9 cellular contexts compared by ENCODE assay signal in genomic region chr2:84849271-84849952, GRCh38. TPM values are rescaled to one million over a fixed set of nuclear protein-coding genes. Genes with fewer than 3 reads are reported as not detected.
A peak's percentile ranks its signal among the peaks of the same experiment; 100 is the strongest.
DNase-seq lines count a peak whose midpoint lies in the region; ATAC-seq and FAIRE-seq lines count a peak whose summit lies in the region.
"Had no signal": no experiment of that assay in that cellular context is flagged by ENCODE, and none has a peak within 500 bp of the region (broad histone marks: within the 10 kb centered on the region; RNA-seq: fewer than 3 reads in every experiment).

No MANE protein-coding gene starts in this region.

- FAIRE-seq in urothelium cell line (lab: Jason Lieb, UNC): peak; percentile 35

- H3K36me3 Mint-ChIP-seq in activated CD8-positive, alpha-beta T cell treated with anti-CD3 and anti-CD28 coated beads, Interleukin-2, amount 10 ng/mL, durations not matched to agents 7 days and 5 days (ENCODE audit: low read depth): peaks cover 69% of the 10 kb centered on the region

- peaks cover 3% of the 10 kb centered on the region for H3K9me3 ChIP-seq in aorta (ENCODE audit: control insufficient read depth, low read length)

- H3K9me3 Mint-ChIP-seq in activated CD8-positive, alpha-beta T cell treated with anti-CD3 and anti-CD28 coated beads, Interleukin-2, amount 10 ng/mL, durations not matched to agents 7 days and 5 days (ENCODE audit: insufficient read depth): peaks cover 9% of the 10 kb centered on the region

- WGBS in aorta, 2 donors: 74 to 83% methylated on average over 8 of the region's 8 CpGs

- H3K4me1 Mint-ChIP-seq in activated CD8-positive, alpha-beta T cell treated with anti-CD3 and anti-CD28 coated beads, Interleukin-2, amount 10 ng/mL, durations not matched to agents 7 days and 5 days (ENCODE audit: low read depth): peaks cover 90% of the 10 kb centered on the region

- H3K27me3 ChIP-seq in aorta (ENCODE audit: control insufficient read depth in 1 of 2, insufficient read depth in 2 of 2, low read length in 1 of 2): no peaks in the 10 kb centered on the region

- peak; percentile 31 for ATAC-seq in activated CD8-positive, alpha-beta T cell treated with anti-CD3 and anti-CD28 coated beads, Interleukin-2, amount 10 ng/mL, durations not matched to agents 7 days and 5 days
- no peak for ATAC-seq in aorta (ENCODE audit: low FRiP score)

- POLR2A ChIA-PET in activated CD8-positive, alpha-beta T cell treated with anti-CD3 and anti-CD28 coated beads, Interleukin-2, amount 10 ng/mL, durations not matched to agents 7 days and 5 days (lab: Charles Lee): interaction anchor here (0.5 to 1.6 kb wide), 3 partner anchors 8 to 45 kb away, joined by 3 to 7 read pairs (median 5); no protein-coding TSS in a partner anchor

- peak overlapping the region; percentile 17 for H3K4me3 Mint-ChIP-seq in activated CD8-positive, alpha-beta T cell treated with anti-CD3 and anti-CD28 coated beads, Interleukin-2, amount 10 ng/mL, durations not matched to agents 7 days and 5 days

- H3K4me3 ChIP-seq in aorta (ENCODE audit: low read length in 2 of 2): no peak overlapping the region

- peak overlapping the region; percentile 72 for H3K27ac Mint-ChIP-seq in activated CD8-positive, alpha-beta T cell treated with anti-CD3 and anti-CD28 coated beads, Interleukin-2, amount 10 ng/mL, durations not matched to agents 7 days and 5 days

- no peaks in the 10 kb centered on the region for H3K4me1 ChIP-seq in aorta (ENCODE audit: control insufficient read depth in 1 of 2, insufficient read depth in 2 of 2, low read length in 2 of 2)

- no peaks in the 10 kb centered on the region for H3K27me3 Mint-ChIP-seq in activated CD8-positive, alpha-beta T cell treated with anti-CD3 and anti-CD28 coated beads, Interleukin-2, amount 10 ng/mL, durations not matched to agents 7 days and 5 days (ENCODE audit: low read depth)

- DNase-seq in stimulated activated CD4-positive, alpha-beta T cell treated with anti-CD3 and anti-CD28 coated beads, Interleukin-15, amount 100 ng/mL, for 24 hours: peak; percentile 64
- DNase-seq in stimulated activated CD4-positive, alpha-beta T cell treated with anti-CD3 and anti-CD28 coated beads, Interleukin-4, amount 100 ng/mL, for 1 hour: no peak
- DNase-seq in activated CD8-positive, alpha-beta T cell treated with anti-CD3 and anti-CD28 coated beads, Interleukin-2, amount 10 ng/mL, durations not matched to agents 7 days and 5 days: peak; percentile 64
- peak; percentile 26 for DNase-seq in epidermal melanocyte (ENCODE audit: insufficient read length, low spot score)
- peak; percentile 52 for DNase-seq in urothelium cell line (ENCODE audit: low spot score)
- no peak for DNase-seq in NK-92 (lab: John Stamatoyannopoulos, UW; ENCODE audit: unreplicated experiment)
- no peak for DNase-seq in HCEC 1CT
- DNase-seq in aorta: no peak
- DNase-seq: SHP77 had no signal

- H3K36me3 ChIP-seq in aorta (ENCODE audit: control insufficient read depth in 1 of 2, insufficient read depth in 2 of 2, low read length in 1 of 2): no peaks in the 10 kb centered on the region

- CTCF ChIA-PET in activated CD8-positive, alpha-beta T cell treated with anti-CD3 and anti-CD28 coated beads, Interleukin-2, amount 10 ng/mL, durations not matched to agents 7 days and 5 days (lab: Charles Lee): interaction anchor here (0.8 to 9.2 kb wide), 12 partner anchors 8 to 323 kb away, joined by 3 to 68 read pairs (median 6); no protein-coding TSS in a partner anchor

- no peak overlapping the region for H3K27ac ChIP-seq in aorta (ENCODE audit: low read depth in 1 of 2, low read length in 2 of 2)

- intact Hi-C loops in aorta (cut with DNase I): no loop called here

RNA-seq across cellular contexts. Expression of gene TRABD2A, which starts 31.5 kb away (rescaled TPM):
- 10 to 100 TPM; 71.9 to 73.2 TPM for total RNA-seq in activated CD8-positive, alpha-beta T cell treated with anti-CD3 and anti-CD28 coated beads, Interleukin-2, amount 10 ng/mL, durations not matched to agents 7 days and 5 days
- 1 to 10 TPM; 1.1 to 2.2 TPM for total RNA-seq in aorta
- 1 to 10 TPM in 1 of 2 donors, under 1 TPM in 1; 0.23 to 1.4 TPM for polyA plus RNA-seq in aorta

RNA-seq across cellular contexts. Expression of gene TMSB10, which starts 56.0 kb away (rescaled TPM):
- total RNA-seq in activated CD8-positive, alpha-beta T cell treated with anti-CD3 and anti-CD28 coated beads, Interleukin-2, amount 10 ng/mL, durations not matched to agents 7 days and 5 days: 1,000 to 10,000 TPM; 4,520 to 4,885 TPM
- 1,000 to 10,000 TPM in 1 of 2 donors, 100 to 1,000 TPM in 1; 876 to 1,016 TPM for total RNA-seq in aorta
- 1,000 to 10,000 TPM; 1,527 to 2,217 TPM for polyA plus RNA-seq in aorta

Comparison
In these comparisons a context has a peak if more than half of its experiments do, and no peak if none do; other contexts are left out.
1. DNase-seq: peak in stimulated activated CD4-positive, alpha-beta T cell treated with anti-CD3 and anti-CD28 coated beads, Interleukin-15, amount 100 ng/mL, for 24 hours (single experiment), activated CD8-positive, alpha-beta T cell treated with anti-CD3 and anti-CD28 coated beads, Interleukin-2, amount 10 ng/mL, durations not matched to agents 7 days and 5 days (single experiment), epidermal melanocyte (single experiment) and urothelium cell line (single experiment); none in stimulated activated CD4-positive, alpha-beta T cell treated with anti-CD3 and anti-CD28 coated beads, Interleukin-4, amount 100 ng/mL, for 1 hour (single experiment), NK-92 (single experiment), HCEC 1CT (single experiment) and aorta (0 of 2).
2. RNA of gene TRABD2A, which starts 31.5 kb away (total RNA-seq): 71.9 to 73.2 TPM in activated CD8-positive, alpha-beta T cell treated with anti-CD3 and anti-CD28 coated beads, Interleukin-2, amount 10 ng/mL, durations not matched to agents 7 days and 5 days; 1.1 to 2.2 TPM in aorta; every median in the first group is over 10 times any median in the second.
3. RNA of gene TMSB10, which starts 56.0 kb away (total RNA-seq): 4,520 to 4,885 TPM in activated CD8-positive, alpha-beta T cell treated with anti-CD3 and anti-CD28 coated beads, Interleukin-2, amount 10 ng/mL, durations not matched to agents 7 days and 5 days; 876 to 1,016 TPM in aorta; every median in the first group is over 4 times any median in the second.